Comparison of ENCODE assay signal across 8 cellular contexts in the genomic region with DNA sequence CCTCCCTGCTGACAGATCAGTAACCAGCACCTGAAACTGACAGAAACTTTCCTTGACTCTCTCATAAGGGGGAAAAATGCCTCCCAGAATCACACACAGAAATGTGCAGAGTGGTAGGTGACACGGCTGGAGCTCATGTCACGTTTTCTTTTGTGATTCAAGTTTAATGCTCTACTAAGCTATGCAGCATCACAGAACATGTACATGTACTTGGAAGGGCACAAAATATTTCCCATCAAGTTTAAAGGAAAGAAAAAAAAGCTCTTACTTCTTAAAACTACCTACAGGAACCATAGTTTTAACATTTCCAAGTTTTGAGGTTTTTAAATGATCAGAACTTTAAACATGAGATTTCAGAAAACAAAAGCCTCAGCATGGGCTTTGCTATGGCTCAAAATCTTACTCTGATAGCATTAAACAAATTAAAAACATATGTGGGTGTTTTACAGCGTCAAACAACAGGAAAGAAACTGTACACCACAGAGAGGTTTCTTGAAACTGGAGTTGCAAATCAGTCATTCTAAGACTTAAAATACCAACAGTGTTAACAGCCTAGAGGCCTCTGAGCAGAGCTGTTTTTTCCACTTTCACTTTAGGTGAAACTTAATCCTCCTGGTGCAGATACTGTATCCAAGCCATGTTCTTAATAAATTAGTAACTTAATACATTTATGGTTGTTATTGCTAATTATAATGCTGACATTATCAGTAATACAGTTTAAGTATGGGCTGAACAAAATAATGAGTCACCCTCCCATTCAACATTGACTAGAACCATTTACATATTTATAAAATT. TPM values are rescaled to one million over a fixed set of nuclear protein-coding genes. Genes with fewer than 3 reads are reported as not detected.
DNase-seq lines count a peak whose midpoint lies in the region; ATAC-seq and TF ChIP-seq lines count a peak whose summit lies in the region.

No MANE protein-coding gene starts in this region.

- H3K36me3 ChIP-seq in BJ (ENCODE audit: control insufficient read depth, insufficient read depth, low read length) (no peaks in the 10 kb centered on the region), iPS-20b (ENCODE audit: insufficient read depth, low read depth, low read length) (no peaks in the 10 kb centered on the region), tibial artery (peaks cover 0 to 13% (median 0%) of the 10 kb centered on the region in 3 donors)

- CTCF ChIA-PET in BJ (lab: Yijun Ruan, JAX), result interaction anchor here (1.0 to 1.7 kb wide), 4 partner anchors 16 to 109 kb away, joined by 3 to 5 read pairs (median 4); no protein-coding TSS in a partner anchor
- CTCF ChIA-PET in activated CD4-positive, alpha-beta memory T cell treated with anti-CD3 and anti-CD28 coated beads, Interleukin-2, amount 10 ng/mL, durations not matched to agents 7 days and 5 days (lab: Charles Lee), result interaction anchor here (0.6 to 3.9 kb wide), 12 partner anchors 21 to 299 kb away, joined by 3 to 30 read pairs (median 5); a partner anchor contains a TSS

- no peaks in the 10 kb centered on the region for H3K27me3 ChIP-seq in BJ (ENCODE audit: control insufficient read depth, insufficient read depth, low read length)
- no peaks in the 10 kb centered on the region for H3K27me3 ChIP-seq in iPS-20b (ENCODE audit: insufficient read depth, low read length)
- H3K27me3 ChIP-seq in tibial artery, result no peaks in the 10 kb centered on the region

- 0 out of 2 replicates have a peak overlapping the region, but pooled peaks have one; percentile 35 for H3K9ac ChIP-seq in iPS-20b (ENCODE audit: low read depth, low read length)

- intact Hi-C loops in tibial artery (cut with DNase I; ENCODE audit: low total_unique reads), result no loop called here

- H3K27ac ChIP-seq in iPS-20b (ENCODE audit: low read length) (no peak overlapping the region), tibial artery (peak overlapping the region; percentile 54 to 64)

- no peaks in the 10 kb centered on the region for H3K27me3 Mint-ChIP-seq in activated CD4-positive, alpha-beta memory T cell treated with anti-CD3 and anti-CD28 coated beads, Interleukin-2, amount 10 ng/mL, durations not matched to agents 7 days and 5 days

- peaks cover 30% of the 10 kb centered on the region; the same call in 1 of the 2 replicates for H3K4me1 ChIP-seq in iPS-20b (ENCODE audit: insufficient read depth, low read length)
- peaks cover 0 to 37% (median 33%) of the 10 kb centered on the region in 4 donors for H3K4me1 ChIP-seq in tibial artery

- peaks cover 4% of the 10 kb centered on the region for H3K9me3 Mint-ChIP-seq in activated CD4-positive, alpha-beta memory T cell treated with anti-CD3 and anti-CD28 coated beads, Interleukin-2, amount 10 ng/mL, durations not matched to agents 7 days and 5 days

- H3K4me3 ChIP-seq in BJ (ENCODE audit: low read depth, low read length) (no peak overlapping the region), iPS-20b (ENCODE audit: low read length) (no peak overlapping the region), tibial artery (no peak overlapping the region)

- DNase-seq in BJ (ENCODE audit: low read depth), result peak; percentile 69
- DNase-seq in activated CD4-positive, alpha-beta memory T cell treated with anti-CD3 and anti-CD28 coated beads, Interleukin-2, amount 10 ng/mL, durations not matched to agents 7 days and 5 days, result no peak
- no peak for DNase-seq in tibial artery
- DNase-seq in UCSD-AML1 (lab: John Stamatoyannopoulos, UW; ENCODE audit: unreplicated experiment), result no peak
- no peak for DNase-seq in AML-193 (lab: John Stamatoyannopoulos, UW)

- POLR2A ChIA-PET in BJ (lab: Charles Lee), result interaction anchor here (1.1 to 1.3 kb wide), 2 partner anchors 16 to 37 kb away, joined by 3 to 4 read pairs; no protein-coding TSS in a partner anchor
- POLR2A ChIA-PET in activated CD4-positive, alpha-beta memory T cell treated with anti-CD3 and anti-CD28 coated beads, Interleukin-2, amount 10 ng/mL, durations not matched to agents 7 days and 5 days (lab: Charles Lee), result interaction anchor here (0.6 to 11.3 kb wide), 17 partner anchors 12 to 108 kb away, joined by 3 to 437 read pairs (median 9); a partner anchor contains a TSS

- TF ChIP-seq CTCF in BJ (IDR thresholded peaks at IDR 0.05; ENCODE audit: insufficient read depth, low read depth, low read length), result no peak
- TF ChIP-seq CTCF in tibial artery (IDR thresholded peaks at IDR 0.05), result no peak

- peak; percentile 73 for ATAC-seq in GM19025 (IDR thresholded peaks at IDR 0.05; ENCODE audit: low read depth, unreplicated experiment)
- peak; percentile 82 for ATAC-seq in HG03135 (IDR thresholded peaks at IDR 0.05; ENCODE audit: unreplicated experiment)

- H3K36me3 Mint-ChIP-seq in activated CD4-positive, alpha-beta memory T cell treated with anti-CD3 and anti-CD28 coated beads, Interleukin-2, amount 10 ng/mL, durations not matched to agents 7 days and 5 days (ENCODE audit: low read depth), result peaks cover 76% of the 10 kb centered on the region

- H3K4me1 Mint-ChIP-seq in activated CD4-positive, alpha-beta memory T cell treated with anti-CD3 and anti-CD28 coated beads, Interleukin-2, amount 10 ng/mL, durations not matched to agents 7 days and 5 days, result peaks cover 97% of the 10 kb centered on the region

- H3K9me3 ChIP-seq in iPS-20b (ENCODE audit: insufficient read depth, low read depth, low read length) (no peaks in the 10 kb centered on the region), tibial artery (no peaks in the 10 kb centered on the region)

- H3K4me3 Mint-ChIP-seq in activated CD4-positive, alpha-beta memory T cell treated with anti-CD3 and anti-CD28 coated beads, Interleukin-2, amount 10 ng/mL, durations not matched to agents 7 days and 5 days, result peak overlapping the region; percentile 69

- H3K27ac Mint-ChIP-seq in activated CD4-positive, alpha-beta memory T cell treated with anti-CD3 and anti-CD28 coated beads, Interleukin-2, amount 10 ng/mL, durations not matched to agents 7 days and 5 days, result peak overlapping the region; percentile 99

RNA-seq across cellular contexts. Expression of a gene that starts 30.1 kb away (rescaled TPM):
- 2.1 and 2.3 TPM in 2 replicates for polyA plus RNA-seq in BJ (2011; rRNA removed)
- 2.2 and 4.5 TPM in 2 replicates for polyA minus RNA-seq in BJ (2011; rRNA and poly(A)+ RNA removed)
- total RNA-seq in activated CD4-positive, alpha-beta memory T cell treated with anti-CD3 and anti-CD28 coated beads, Interleukin-2, amount 10 ng/mL, durations not matched to agents 7 days and 5 days, result 10 to 100 TPM; 81.4 to 95.3 TPM
